8 cellular contexts compared by ENCODE assay signal in genomic region chr9:125241000-125241862, GRCh38. TPM values are rescaled to one million over a fixed set of nuclear protein-coding genes. Genes with fewer than 3 reads are reported as not detected.
DNase-seq lines count a peak whose midpoint lies in the region; ATAC-seq and TF ChIP-seq lines count a peak whose summit lies in the region.

Gene HSPA5, minus strand, starts transcription at chr9:125241343. Its CDS starts 217 bp downstream, at chr9:125241126.

- peak within 1 kb of the TSS; percentile 94 for H4K5ac ChIP-seq in IMR-90 (ENCODE audit: low read depth, low read length)

- peak within 1 kb of the TSS; percentile 99 for H3K14ac ChIP-seq in IMR-90 (replicated peaks; ENCODE audit: low read depth, low read length)

- peak within 1 kb of the TSS; percentile 100 for H2AK9ac ChIP-seq in IMR-90 (replicated peaks; ENCODE audit: low read depth, low read length, poor library complexity)

- H4K91ac ChIP-seq in IMR-90 (ENCODE audit: insufficient read depth, low read depth, low read length), result peak within 1 kb of the TSS; percentile 99

- TF ChIP-seq POLR2A in IMR-90 (IDR thresholded peaks at IDR 0.05; ENCODE audit: low read depth, low read length), result peak; percentile 99

- peak within 1 kb of the TSS; percentile 100 for H2AK5ac ChIP-seq in IMR-90 (ENCODE audit: low read depth, low read length)

- peak within 1 kb of the TSS; percentile 85 for H3K18ac ChIP-seq in IMR-90 (ENCODE audit: low read depth, low read length)

- BruUV-seq in IMR-90 (replicated peaks; lab: Mats Ljungman, UMichigan), result TSS peak; percentile 72

- TF ChIP-seq CTCF in IMR-90 (conservative IDR thresholded peaks at IDR 0.05; ENCODE audit: low read depth, low read length), result no peak

- intact Hi-C loops in IMR-90 (cut with micrococcal nuclease), result no loop called here

- peak; percentile 97 for DNase-seq in DMS114 treated with DMSO at 0.1 percent for 48 hours (lab: John Stamatoyannopoulos, UW; ENCODE audit: unreplicated experiment)
- peak; percentile 100 for DNase-seq in IMR-90
- DNase-seq in OCI-M1 (lab: John Stamatoyannopoulos, UW), result peak; percentile 99
- peak; percentile 99 for DNase-seq in activated T-cell treated with anti-CD3 and anti-CD28 coated beads for 24 hours (ENCODE audit: low read depth)
- peak; percentile 97 for DNase-seq in epidermal melanocyte (ENCODE audit: insufficient read length, low spot score)
- DNase-seq in middle frontal gyrus (ENCODE audit: extremely low spot score, low spot score), result peak; percentile 98
- DNase-seq in stimulated activated CD8-positive, alpha-beta memory T cell treated with anti-CD3 and anti-CD28 coated beads, Interleukin-2, amount 100 ng/mL, for 48 hours (ENCODE audit: low read depth in 2 of 2), result peak; percentile 98 to 99

- H3K4me3 ChIP-seq in IMR-90 (ENCODE audit: insufficient read depth, low read depth, low read length), result peak within 1 kb of the TSS; percentile 80

- peak within 1 kb of the TSS; percentile 84 for H3K4me2 ChIP-seq in IMR-90 (ENCODE audit: low read depth, low read length)

- ATAC-seq in GM21528 (IDR thresholded peaks at IDR 0.05; ENCODE audit: low FRiP score, unreplicated experiment) (peak; percentile 87), IMR-90 (ENCODE audit: low read depth) (peak; percentile 89)

- peak within 1 kb of the TSS; percentile 100 for H4K8ac ChIP-seq in IMR-90 (ENCODE audit: low read depth in 2 of 2, low read length in 2 of 2)

- POLR2A ChIA-PET in IMR-90 (lab: Charles Lee; ENCODE audit: unreplicated experiment), result interaction anchor here (0.5 to 1.3 kb wide), 8 partner anchors 9 to 101 kb away, joined by 3 to 6 read pairs (median 3); no protein-coding TSS in a partner anchor

- peaks cover 24% of the 10 kb centered on the region for H3K36me3 ChIP-seq in IMR-90 (ENCODE audit: control insufficient read depth, insufficient read depth, low read length)

- CTCF ChIA-PET in IMR-90 (lab: Yijun Ruan, JAX), result interaction anchor here (0.7 kb wide), 1 partner anchor 555 kb away, joined by 3 read pairs; no protein-coding TSS in a partner anchor

- peak within 1 kb of the TSS; percentile 93 for H2AFZ ChIP-seq in IMR-90 (replicated peaks; ENCODE audit: low read length, poor library complexity)

- H3K27me3 ChIP-seq in IMR-90 (ENCODE audit: control insufficient read depth, insufficient read depth, low read length), result no peaks in the 10 kb centered on the region

- no peaks in the 10 kb centered on the region for H3K9me3 ChIP-seq in IMR-90 (ENCODE audit: control insufficient read depth, insufficient read depth, low read length)

- no peaks in the 10 kb centered on the region; the same call in 1 of the 2 replicates for H3K9me1 ChIP-seq in IMR-90 (ENCODE audit: insufficient read depth, low read length)

- H2BK120ac ChIP-seq in IMR-90 (ENCODE audit: low read depth, low read length), result peak within 1 kb of the TSS; percentile 92

- peaks cover 4 to 30% of the 10 kb centered on the region in 2 experiments; a peak in 3 of 4 replicates for H3K79me1 ChIP-seq in IMR-90 (ENCODE audit: low read depth in 1 of 2, low read length in 2 of 2)

- peak within 1 kb of the TSS; percentile 99 for H3K56ac ChIP-seq in IMR-90 (ENCODE audit: extremely low read depth, insufficient read depth, low read length)

- peak within 1 kb of the TSS; percentile 99 for H3K9ac ChIP-seq in IMR-90 (ENCODE audit: low read depth, low read length)

- H3K27ac ChIP-seq in IMR-90 (ENCODE audit: insufficient read depth, low read length), result peak within 1 kb of the TSS; percentile 98

- H4K20me1 ChIP-seq in IMR-90 (ENCODE audit: insufficient read depth, low read length), result peaks cover 48% of the 10 kb centered on the region

- H3K4ac ChIP-seq in IMR-90 (ENCODE audit: low read depth, low read length), result peak within 1 kb of the TSS; percentile 99

- H2BK5ac ChIP-seq in IMR-90 (ENCODE audit: low read depth, low read length, poor library complexity, severe bottlenecking), result peak within 1 kb of the TSS; percentile 95

- 0% methylated on average over 17 of the region's 59 CpGs; no CpG with 5 or more reads in 1 of the 2 experiments for WGBS in IMR-90 (ENCODE audit: extremely low coverage in 2 of 2, insufficient read length in 1 of 2), 2 experiments

- peak within 1 kb of the TSS; percentile 93 for H3K23ac ChIP-seq in IMR-90 (ENCODE audit: low read depth, low read length)

- H3K4me1 ChIP-seq in IMR-90 (ENCODE audit: control insufficient read depth, insufficient read depth, low read length), result peaks cover 4% of the 10 kb centered on the region

- in situ Hi-C loops in IMR-90 (cut with MboI; ENCODE audit: low sequenced_read_pairs), result no loop called here

- no peak for TF ChIP-seq RAD21 in IMR-90 (IDR thresholded peaks at IDR 0.05; ENCODE audit: low read length)

- dilution Hi-C loops in IMR-90 (cut with HindIII; ENCODE audit: low sequenced_read_pairs, unreplicated experiment), result no loop called here

- H2BK15ac ChIP-seq in IMR-90 (ENCODE audit: low read depth, low read length), result peak within 1 kb of the TSS; percentile 85

- peak within 1 kb of the TSS; percentile 75 for H2BK20ac ChIP-seq in IMR-90 (ENCODE audit: low read depth, low read length)

TF ChIP-seq in IMR-90, 13 proteins besides CTCF, POLR2A, EP300 and RAD21:
- TF ChIP-seq CHD1 (IDR thresholded peaks at IDR 0.05; ENCODE audit: low read depth, low read length) (no peak; the same call in 1 of the 2 replicates), NFE2L2 (IDR thresholded peaks at IDR 0.05; ENCODE audit: low read depth, low read length) (no peak), SMC3 (IDR thresholded peaks at IDR 0.05; ENCODE audit: low read depth, low read length) (no peak), ELK1 (IDR thresholded peaks at IDR 0.05; ENCODE audit: borderline replicate concordance, low read depth, low read length) (no peak), RCOR1 (IDR thresholded peaks at IDR 0.05; ENCODE audit: insufficient replicate concordance, low read length) (no peak), BHLHE40 (IDR thresholded peaks at IDR 0.05; ENCODE audit: low read depth, low read length) (no peak), FOS (IDR thresholded peaks at IDR 0.05; ENCODE audit: low read depth, low read length) (peak; percentile 60; the same call in 1 of the 2 replicates), USF2 (IDR thresholded peaks at IDR 0.05; ENCODE audit: low read depth, low read length) (no peak), CEBPB (IDR thresholded peaks at IDR 0.05; ENCODE audit: low read depth, low read length) (no peak), MXI1 (IDR thresholded peaks at IDR 0.05; ENCODE audit: borderline replicate concordance, low read depth, low read length) (0 out of 2 replicates have a peak, but pooled peaks have one; percentile 10), MAZ (IDR thresholded peaks at IDR 0.05; ENCODE audit: borderline replicate concordance, low read depth, low read length) (peak; percentile 96; the same call in 1 of the 2 replicates), MAFK (IDR thresholded peaks at IDR 0.05; ENCODE audit: low read depth, low read length) (no peak), RFX5 (IDR thresholded peaks at IDR 0.05; ENCODE audit: low read depth, low read length) (peak; percentile 29; the same call in 1 of the 2 replicates)

RNA-seq across cellular contexts. Expression of gene HSPA5, which starts in this region (rescaled TPM):
- total RNA-seq in IMR-90 (2012; rRNA removed), result 118 and 147 TPM in 2 replicates
- 391 and 419 TPM in 2 replicates for polyA plus RNA-seq in IMR-90 (2012; rRNA removed)
- 180 and 209 TPM in 2 replicates for polyA plus RNA-seq in IMR-90 (2012; cell fraction: cytosol; rRNA removed)
- polyA plus RNA-seq in IMR-90 (2012; cell fraction: nucleus; rRNA removed; ENCODE audit: low replicate concordance), result 99.1 and 172 TPM in 2 replicates

Comparison
In these comparisons a context has a peak if more than half of its experiments do, and no peak if none do; other contexts are left out.
1. Peak in every context shown above with its lines: DNase-seq, ATAC-seq, H3K4me3 ChIP-seq and H3K27ac ChIP-seq.